ENCODE assay signal across 8 cellular contexts in the genomic region with DNA sequence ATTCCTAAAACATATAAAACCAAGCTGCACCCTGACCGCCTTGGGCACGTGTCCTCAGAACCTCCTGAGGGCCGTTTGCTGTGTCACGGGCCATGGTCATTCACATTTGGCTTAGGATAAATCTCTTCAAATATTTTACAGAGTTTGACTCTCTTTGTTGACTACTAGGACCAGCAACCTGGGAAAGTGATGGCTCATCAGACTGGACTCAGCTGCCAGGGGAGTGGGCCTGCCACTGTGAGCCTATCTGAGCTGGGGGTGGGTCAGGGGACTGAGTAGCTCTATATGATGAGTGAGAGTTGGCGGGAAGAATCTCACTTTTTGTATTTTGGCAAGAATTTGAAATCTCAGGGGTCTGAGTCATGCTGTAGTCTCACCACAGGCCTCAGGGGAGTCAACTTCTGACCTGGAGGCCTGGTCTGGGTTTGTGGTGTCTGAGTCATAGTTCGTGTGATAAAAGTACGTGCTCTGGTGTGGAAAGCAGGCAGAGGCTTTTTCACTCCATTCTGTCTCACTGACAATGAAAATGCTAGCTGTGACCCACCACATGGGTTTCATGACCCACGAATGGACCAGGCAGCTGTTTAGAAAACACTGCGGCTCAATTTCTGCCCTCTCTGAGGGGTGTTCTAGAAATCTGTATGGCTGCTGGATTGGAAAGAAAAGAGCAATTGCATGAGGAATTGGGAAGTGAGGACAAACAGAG. TPM values are rescaled to one million over a fixed set of nuclear protein-coding genes. Genes with fewer than 3 reads are reported as not detected.
DNase-seq lines count a peak whose midpoint lies in the region; ATAC-seq and TF ChIP-seq lines count a peak whose summit lies in the region.

No MANE protein-coding gene starts in this region.

- peak; percentile 49 for ATAC-seq in GM19372 (IDR thresholded peaks at IDR 0.05; ENCODE audit: low read depth, unreplicated experiment)
- ATAC-seq in HG03442 (IDR thresholded peaks at IDR 0.05; ENCODE audit: unreplicated experiment): peak; percentile 60
- peak; percentile 29 for ATAC-seq in left lung

- H3K27me3 ChIP-seq in ascending aorta (no peaks in the 10 kb centered on the region), left lung (no peaks in the 10 kb centered on the region)

- H3K4me1 ChIP-seq in ascending aorta: peaks cover 11 to 37% of the 10 kb centered on the region in 2 donors
- peaks cover 16 to 51% of the 10 kb centered on the region in 2 donors for H3K4me1 ChIP-seq in left lung

- no peak overlapping the region for H3K4me3 ChIP-seq in AG09309 (ENCODE audit: control insufficient read depth, low read depth, low read length)
- no peak overlapping the region for H3K4me3 ChIP-seq in ascending aorta
- H3K4me3 ChIP-seq in left lung: no peak overlapping the region

- intact Hi-C loops in ascending aorta (cut with DNase I) (loop anchor here (5.0 to 10.0 kb wide), 3 partner anchors 300 to 513 kb away; no protein-coding TSS in a partner anchor), left lung (cut with DNase I) (no loop called here)

- no peak for TF ChIP-seq CTCF in AG09309 (IDR thresholded peaks at IDR 0.05; ENCODE audit: control insufficient read depth, insufficient read depth, low read depth, low read length, missing control alignments)
- no peak for TF ChIP-seq CTCF in ascending aorta (IDR thresholded peaks at IDR 0.05)
- no peak for TF ChIP-seq CTCF in left lung (IDR thresholded peaks at IDR 0.05)

- H3K36me3 ChIP-seq in ascending aorta (no peaks in the 10 kb centered on the region), left lung (no peaks in the 10 kb centered on the region)

- peak overlapping the region; percentile 84 to 88 for H3K27ac ChIP-seq in ascending aorta
- H3K27ac ChIP-seq in left lung: peak overlapping the region; percentile 45 to 99
- no peak overlapping the region for H3K27ac ChIP-seq in substantia nigra (ENCODE audit: low read depth, low read length, poor library complexity, severe bottlenecking)

- H3K9me3 ChIP-seq in ascending aorta (no peaks in the 10 kb centered on the region), left lung (no peaks in the 10 kb centered on the region)

- DNase-seq in AG09309 (ENCODE audit: low read depth) (peak; percentile 96), SW 1271 (lab: John Stamatoyannopoulos, UW) (peak; percentile 89 to 96), ascending aorta (ENCODE audit: low spot score in 2 of 2) (peak; percentile 76 to 95), left lung (peak in 1 of 2 donors; percentile 73), substantia nigra (lab: John Stamatoyannopoulos, UW) (no peak)
- peak; percentile 49 to 54 for DNase-seq in stimulated activated CD8-positive, alpha-beta memory T cell treated with anti-CD3 and anti-CD28 coated beads, Interleukin-2, amount 100 ng/mL, for 1 hour (ENCODE audit: low read depth in 2 of 2)

RNA-seq across cellular contexts. Expression of gene UPP1, which starts 4.2 kb away (rescaled TPM):
- total RNA-seq in ascending aorta (21.1 TPM), left lung (10 to 100 TPM; 37.8 to 79.3 TPM)

RNA-seq across cellular contexts. Expression of gene C7orf57, which starts 49.5 kb away (rescaled TPM):
- total RNA-seq in ascending aorta (not detected), left lung (1 to 10 TPM in 1 of 2 donors, not detected in 1; 1.6 TPM)

RNA-seq across cellular contexts. Expression of gene SUN3, which starts 56.0 kb away (rescaled TPM):
- not detected for total RNA-seq in ascending aorta
- total RNA-seq in left lung: not detected

Comparison
In these comparisons a context has a peak if more than half of its experiments do, and no peak if none do; other contexts are left out.
1. DNase-seq: peak in AG09309 (single experiment), SW 1271 (2 of 2), ascending aorta (2 of 2) and stimulated activated CD8-positive, alpha-beta memory T cell treated with anti-CD3 and anti-CD28 coated beads, Interleukin-2, amount 100 ng/mL, for 1 hour (2 of 2); none in substantia nigra (0 of 49).
2. Peak in every context shown above with its lines, with median percentiles within 50 percentile points of each other: ATAC-seq.